Comparison of ENCODE assay signal across 9 cellular contexts in genomic region chr1:203278087-203278884, GRCh38. TPM values are rescaled to one million over a fixed set of nuclear protein-coding genes. Genes with fewer than 3 reads are reported as not detected.
DNase-seq lines count a peak whose midpoint lies in the region; ATAC-seq and TF ChIP-seq lines count a peak whose summit lies in the region.
"Had no signal": no experiment of that assay in that cellular context is flagged by ENCODE, and none has a peak within 500 bp of the region (broad histone marks: within the 10 kb centered on the region; RNA-seq: fewer than 3 reads in every experiment).

No MANE protein-coding gene starts in this region.

- DNase-seq in ELR (ENCODE audit: low read depth), result peak; percentile 57
- DNase-seq in NCI-H146 treated with DMSO at 0.1 percent for 48 hours (lab: John Stamatoyannopoulos, UW; ENCODE audit: unreplicated experiment), result peak; percentile 48
- peak; percentile 65 for DNase-seq in amniotic stem cell (lab: John Stamatoyannopoulos, UW)
- peak; percentile 95 to 99 (median 96) for DNase-seq in heart left ventricle
- no peak for DNase-seq in A172 (ENCODE audit: low spot score)
- no peak for DNase-seq in PC-9

- TF ChIP-seq CTCF in heart left ventricle (IDR thresholded peaks at IDR 0.05) (no peak), parathyroid adenoma (IDR thresholded peaks at IDR 0.05) (no peak), PC-9 (conservative IDR thresholded peaks at IDR 0.05) (no peak)

- H3K36me3 ChIP-seq in heart left ventricle, result no peaks in the 10 kb centered on the region
- H3K36me3 ChIP-seq in parathyroid adenoma (ENCODE audit: control insufficient read depth, insufficient read depth, low read length), result no peaks in the 10 kb centered on the region
- H3K36me3 ChIP-seq in PC-9 (ENCODE audit: low read depth), result no peaks in the 10 kb centered on the region

- H3K9me3 ChIP-seq in heart left ventricle, result no peaks in the 10 kb centered on the region
- no peaks in the 10 kb centered on the region for H3K9me3 ChIP-seq in parathyroid adenoma (ENCODE audit: control insufficient read depth, low read length)
- no peaks in the 10 kb centered on the region for H3K9me3 ChIP-seq in PC-9 (ENCODE audit: insufficient read depth, low read depth)

- H3K9ac ChIP-seq in parathyroid adenoma, result no peak overlapping the region

- peak in 1 of 2 donors; percentile 65 for TF ChIP-seq POLR2A in heart left ventricle (IDR thresholded peaks at IDR 0.05)

- H3K27me3 ChIP-seq in heart left ventricle, result no peaks in the 10 kb centered on the region
- H3K27me3 ChIP-seq in parathyroid adenoma (ENCODE audit: control insufficient read depth, insufficient read depth, low read length), result no peaks in the 10 kb centered on the region
- H3K27me3 ChIP-seq in PC-9 (ENCODE audit: insufficient read depth, low read depth), result no peaks in the 10 kb centered on the region

- intact Hi-C loops in heart left ventricle (cut with DNase I) (loop anchor here in 5 of 10 donors (1.0 to 10.0 kb wide), 5 partner anchors 27 to 427 kb away; partner anchors contain the start of gene BTG2 (in 2 of the 5)), PC-9 (cut with micrococcal nuclease; ENCODE audit: unreplicated experiment) (no loop called here)

- CTCF ChIA-PET in PC-9 (lab: Charles Lee), result interaction anchor here (1.1 kb wide), 1 partner anchor 49 kb away, joined by 3 read pairs; no protein-coding TSS in a partner anchor

- 4 to 7% (median 5%) methylated on average over 13 of the region's 13 CpGs for WGBS in heart left ventricle, 4 donors

- peaks cover 13 to 95% (median 75%) of the 10 kb centered on the region in 12 donors for H3K4me1 ChIP-seq in heart left ventricle
- peaks cover 8% of the 10 kb centered on the region for H3K4me1 ChIP-seq in parathyroid adenoma
- H3K4me1 ChIP-seq in PC-9 (replicated peaks; ENCODE audit: insufficient read depth), result no peaks in the 10 kb centered on the region

- H3K79me2 ChIP-seq in parathyroid adenoma (no peaks in the 10 kb centered on the region), PC-9 (ENCODE audit: low read depth) (no peaks in the 10 kb centered on the region)

- H4K20me1 ChIP-seq in PC-9 (ENCODE audit: insufficient read depth), result no peaks in the 10 kb centered on the region

- ATAC-seq in heart left ventricle (peak; percentile 84 to 94 (median 88)), GM19397 (IDR thresholded peaks at IDR 0.05; ENCODE audit: unreplicated experiment) (no peak)

- H2AFZ ChIP-seq in parathyroid adenoma (peak overlapping the region; percentile 46), PC-9 (no peak overlapping the region)

- H3K4me3 ChIP-seq in heart left ventricle (peak overlapping the region in 8 of 12 donors; percentile 0 to 26 (median 12)), parathyroid adenoma (ENCODE audit: low read depth, low read length) (no peak overlapping the region), PC-9 (no peak overlapping the region)
- H3K4me3 ChIP-seq: SK-N-MC had no signal

- H3K27ac ChIP-seq in heart left ventricle (peak overlapping the region; percentile 87 to 98 (median 93)), parathyroid adenoma (peak overlapping the region; percentile 62), PC-9 (no peak overlapping the region)
- H3K27ac ChIP-seq: SK-N-MC had no signal

- POLR2A ChIA-PET in PC-9 (lab: Charles Lee; ENCODE audit: unreplicated experiment), result interaction anchor here (0.6 to 0.7 kb wide), 2 partner anchors 33 to 1136 kb away, joined by 3 to 4 read pairs; no protein-coding TSS in a partner anchor

- H3F3A ChIP-seq in PC-9 (ENCODE audit: insufficient read depth, low read depth), result no peaks in the 10 kb centered on the region

- H3K9me2 ChIP-seq in PC-9 (ENCODE audit: insufficient read depth), result no peaks in the 10 kb centered on the region; the same call in 1 of the 2 replicates

- H3K4me2 ChIP-seq in parathyroid adenoma (ENCODE audit: low read length) (no peak overlapping the region), PC-9 (no peak overlapping the region)

- BruUV-seq in PC-9 (replicated peaks; lab: Mats Ljungman, UMichigan), result no TSS peak

RNA-seq across cellular contexts. Expression of gene BTG2, which starts 27.0 kb away (rescaled TPM):
- total RNA-seq in heart left ventricle (100 to 1,000 TPM in 1 of 9 donors, 10 to 100 TPM in 8; 28.0 to 174 (median 42.1) TPM), PC-9 (2021) (11.1 and 13.8 TPM in 2 replicates)
- 10 to 100 TPM; 23.8 to 77.3 TPM for polyA plus RNA-seq in heart left ventricle
- total RNA-seq in A172 (2014; rRNA removed; shearing (Covaris generic)), result 11.3 and 13.2 TPM in 2 replicates

RNA-seq across cellular contexts. Expression of gene CHIT1, which starts 48.8 kb away (rescaled TPM):
- total RNA-seq in heart left ventricle, result 1 to 10 TPM in 1 of 9 donors, under 1 TPM in 4, not detected in 4; 0.05 to 1.7 (median 0.22) TPM
- polyA plus RNA-seq in heart left ventricle, result not detected
- 0.14 TPM in 1 of 2 replicates, not detected in the other for total RNA-seq in A172 (2014; rRNA removed; shearing (Covaris generic))
- total RNA-seq in PC-9 (2021), result not detected in 2 replicates

Comparison
In these comparisons a context has a peak if more than half of its experiments do, and no peak if none do; other contexts are left out.
1. DNase-seq: peak in ELR (single experiment), NCI-H146 treated with DMSO at 0.1 percent for 48 hours (single experiment), amniotic stem cell (single experiment) and heart left ventricle (5 of 5); none in A172 (single experiment) and PC-9 (0 of 2).
2. H3K4me3 ChIP-seq: peak in heart left ventricle (8 of 12); none in parathyroid adenoma (single experiment) and PC-9 (single experiment).